In the genomic region with DNA sequence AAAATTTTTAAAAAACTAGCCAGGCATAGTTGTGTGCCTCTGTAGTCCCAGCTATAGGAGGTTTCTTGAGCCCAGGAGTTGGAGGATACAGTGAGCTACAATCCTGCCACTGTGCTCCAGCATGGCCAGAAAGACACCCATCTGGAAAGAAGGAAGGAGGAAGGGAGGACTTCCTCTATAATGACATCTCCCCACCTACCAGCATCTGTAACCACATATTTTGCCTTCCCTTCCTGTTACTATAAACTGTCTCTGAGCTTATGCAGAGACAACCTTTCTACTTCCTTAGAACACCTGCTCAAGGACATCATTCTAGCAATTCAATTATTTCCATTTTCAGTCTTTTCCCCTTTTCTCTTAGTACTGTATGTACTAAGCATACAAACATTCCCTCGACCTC, we compare ENCODE assay signal across 12 cellular contexts. TPM values are rescaled to one million over a fixed set of nuclear protein-coding genes. Genes with fewer than 3 reads are reported as not detected.
DNase-seq lines count a peak whose midpoint lies in the region; ATAC-seq and TF ChIP-seq lines count a peak whose summit lies in the region.
"Had no signal": no experiment of that assay in that cellular context is flagged by ENCODE, and none has a peak within 500 bp of the region (broad histone marks: within the 10 kb centered on the region; RNA-seq: fewer than 3 reads in every experiment).

No MANE protein-coding gene starts in this region.

- no peak for TF ChIP-seq CTCF in activated CD8-positive, alpha-beta T cell treated with anti-CD3 and anti-CD28 coated beads for 36 hours (IDR thresholded peaks at IDR 0.05)

- peak overlapping the region; percentile 5 for H3K4me3 Mint-ChIP-seq in activated CD8-positive, alpha-beta T cell treated with anti-CD3 and anti-CD28 coated beads for 36 hours
- H3K4me3 Mint-ChIP-seq: HFFc6 had no signal

- CTCF ChIA-PET in activated CD8-positive, alpha-beta T cell treated with anti-CD3 and anti-CD28 coated beads for 36 hours (lab: Charles Lee), result interaction anchor here (1.5 to 3.0 kb wide), 2 partner anchors 85 to 476 kb away, joined by 6 to 8 read pairs; no protein-coding TSS in a partner anchor

- H3K27ac ChIP-seq in BLaER1 treated with 17β-estradiol and CSF1 and Interleukin-3, amounts not matched to agents 10 nM and 100 nM, result peak overlapping the region in 7 of 11 experiments; percentile 3 to 49 (median 14); a peak in 6 of 22 replicates

- intact Hi-C loops in activated CD8-positive, alpha-beta T cell treated with anti-CD3 and anti-CD28 coated beads for 36 hours (cut with micrococcal nuclease), result loop anchor here (5.0 kb wide), 1 partner anchor 478 kb away; no protein-coding TSS in a partner anchor

- H3K27ac Mint-ChIP-seq in activated CD8-positive, alpha-beta T cell treated with anti-CD3 and anti-CD28 coated beads for 36 hours, result peak overlapping the region; percentile 84
- H3K27ac Mint-ChIP-seq: HFFc6 had no signal

- H3K4me1 Mint-ChIP-seq in activated CD8-positive, alpha-beta T cell treated with anti-CD3 and anti-CD28 coated beads for 36 hours (ENCODE audit: low read depth), result peaks cover 31% of the 10 kb centered on the region

- 0 out of 20 replicates have a peak overlapping the region, but pooled peaks of 1 of the 10 experiments have one; percentile 28 for H3K4me3 ChIP-seq in BLaER1 treated with 17β-estradiol and CSF1 and Interleukin-3, amounts not matched to agents 10 nM and 100 nM

- H3K36me3 ChIP-seq in BLaER1 treated with 17β-estradiol and CSF1 and Interleukin-3, amounts not matched to agents 10 nM and 100 nM, result peaks cover 6 to 18% (median 14%) of the 10 kb centered on the region in 11 experiments; a peak in 20 of 22 replicates

- H3K9me3 ChIP-seq in BLaER1 treated with 17β-estradiol and CSF1 and Interleukin-3, amounts not matched to agents 10 nM and 100 nM (replicated peaks in 1 of 11), result no peaks in the 10 kb centered on the region

- no peaks in the 10 kb centered on the region for H3K9me3 Mint-ChIP-seq in activated CD8-positive, alpha-beta T cell treated with anti-CD3 and anti-CD28 coated beads for 36 hours
- H3K9me3 Mint-ChIP-seq: HFFc6 had no signal

- H3K9ac ChIP-seq in BLaER1 treated with 17β-estradiol and CSF1 and Interleukin-3, amounts not matched to agents 10 nM and 100 nM, result peak overlapping the region in 2 of 11 experiments; percentile 10 to 34; a peak in 1 of 22 replicates

- H3K36me3 Mint-ChIP-seq in activated CD8-positive, alpha-beta T cell treated with anti-CD3 and anti-CD28 coated beads for 36 hours (ENCODE audit: low read depth), result peaks cover 20% of the 10 kb centered on the region

- no peaks in the 10 kb centered on the region for H3K27me3 ChIP-seq in BLaER1 treated with 17β-estradiol and CSF1 and Interleukin-3, amounts not matched to agents 10 nM and 100 nM

- H3K4me2 ChIP-seq in BLaER1 treated with 17β-estradiol and CSF1 and Interleukin-3, amounts not matched to agents 10 nM and 100 nM, result peak overlapping the region; percentile 53 to 94 (median 69)

- POLR2A ChIA-PET in activated CD8-positive, alpha-beta T cell treated with anti-CD3 and anti-CD28 coated beads for 36 hours (lab: Charles Lee), result interaction anchor here (0.7 kb wide), 1 partner anchor 9 kb away, joined by 3 read pairs; no protein-coding TSS in a partner anchor

- DNase-seq in activated CD8-positive, alpha-beta T cell treated with anti-CD3 and anti-CD28 coated beads for 36 hours, result no peak
- DNase-seq in DMS 273 treated with DMSO at 0.1 percent for 48 hours (lab: John Stamatoyannopoulos, UW) (no peak), NCI-H524 (lab: John Stamatoyannopoulos, UW) (no peak), NCI-H345 treated with DMSO at 0.1 percent for 48 hours (lab: John Stamatoyannopoulos, UW; ENCODE audit: unreplicated experiment) (no peak)
- DNase-seq in effector CD4-positive, alpha-beta T cell, result no peak
- DNase-seq: COR-L47, HFFc6, kidney glomerular epithelial cell, NCI-H2227 treated with DMSO at 0.1 percent for 48 hours had no signal

- peaks cover 60 to 79% (median 69%) of the 10 kb centered on the region in 10 experiments for H3K4me1 ChIP-seq in BLaER1 treated with 17β-estradiol and CSF1 and Interleukin-3, amounts not matched to agents 10 nM and 100 nM

- peak; percentile 41 for ATAC-seq in GM18907 (IDR thresholded peaks at IDR 0.05; ENCODE audit: unreplicated experiment)
- peak; percentile 29 for ATAC-seq in HG03342 (IDR thresholded peaks at IDR 0.05; ENCODE audit: unreplicated experiment)
- ATAC-seq in activated CD8-positive, alpha-beta T cell treated with anti-CD3 and anti-CD28 coated beads for 36 hours, result no peak

- H3K27me3 Mint-ChIP-seq in activated CD8-positive, alpha-beta T cell treated with anti-CD3 and anti-CD28 coated beads for 36 hours, result no peaks in the 10 kb centered on the region

- H4K20me1 ChIP-seq in BLaER1 treated with 17β-estradiol and CSF1 and Interleukin-3, amounts not matched to agents 10 nM and 100 nM, result peaks cover 0 to 5% (median 0%) of the 10 kb centered on the region in 11 experiments; a peak in 2 of 22 replicates

RNA-seq across cellular contexts. Expression of a gene that starts 2.2 kb away (rescaled TPM):
- total RNA-seq in activated CD8-positive, alpha-beta T cell treated with anti-CD3 and anti-CD28 coated beads for 36 hours, result 10 to 100 TPM; 76.4 to 77.0 TPM
